Comparison of ENCODE assay signal across 1 cellular context in the genomic region with DNA sequence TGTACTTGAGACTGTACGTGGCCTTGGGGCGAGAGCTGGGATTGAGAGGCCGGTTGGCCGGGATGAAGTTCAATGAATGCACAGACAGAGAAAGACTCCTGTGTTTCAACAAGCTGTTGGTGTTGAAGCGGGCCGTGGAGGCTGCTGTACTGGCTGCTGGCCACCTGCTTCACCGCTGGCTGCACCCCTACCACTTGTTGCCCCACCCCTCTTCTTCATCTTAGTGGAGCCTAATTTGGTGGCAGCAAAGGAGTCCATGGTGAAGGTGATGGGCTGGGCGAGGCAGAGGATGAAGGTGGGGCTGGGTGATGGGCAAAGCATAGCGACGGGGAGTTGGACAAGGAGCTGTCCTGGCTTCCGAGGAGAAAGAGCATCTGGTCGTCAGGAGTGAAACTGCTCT.
TF ChIP-seq lines count a peak whose summit lies in the region.

No MANE protein-coding gene starts in this region.

TF ChIP-seq in GM23338, 12 proteins besides CTCF, POLR2A, EP300 and RAD21:
- TF ChIP-seq, protein P1, sequence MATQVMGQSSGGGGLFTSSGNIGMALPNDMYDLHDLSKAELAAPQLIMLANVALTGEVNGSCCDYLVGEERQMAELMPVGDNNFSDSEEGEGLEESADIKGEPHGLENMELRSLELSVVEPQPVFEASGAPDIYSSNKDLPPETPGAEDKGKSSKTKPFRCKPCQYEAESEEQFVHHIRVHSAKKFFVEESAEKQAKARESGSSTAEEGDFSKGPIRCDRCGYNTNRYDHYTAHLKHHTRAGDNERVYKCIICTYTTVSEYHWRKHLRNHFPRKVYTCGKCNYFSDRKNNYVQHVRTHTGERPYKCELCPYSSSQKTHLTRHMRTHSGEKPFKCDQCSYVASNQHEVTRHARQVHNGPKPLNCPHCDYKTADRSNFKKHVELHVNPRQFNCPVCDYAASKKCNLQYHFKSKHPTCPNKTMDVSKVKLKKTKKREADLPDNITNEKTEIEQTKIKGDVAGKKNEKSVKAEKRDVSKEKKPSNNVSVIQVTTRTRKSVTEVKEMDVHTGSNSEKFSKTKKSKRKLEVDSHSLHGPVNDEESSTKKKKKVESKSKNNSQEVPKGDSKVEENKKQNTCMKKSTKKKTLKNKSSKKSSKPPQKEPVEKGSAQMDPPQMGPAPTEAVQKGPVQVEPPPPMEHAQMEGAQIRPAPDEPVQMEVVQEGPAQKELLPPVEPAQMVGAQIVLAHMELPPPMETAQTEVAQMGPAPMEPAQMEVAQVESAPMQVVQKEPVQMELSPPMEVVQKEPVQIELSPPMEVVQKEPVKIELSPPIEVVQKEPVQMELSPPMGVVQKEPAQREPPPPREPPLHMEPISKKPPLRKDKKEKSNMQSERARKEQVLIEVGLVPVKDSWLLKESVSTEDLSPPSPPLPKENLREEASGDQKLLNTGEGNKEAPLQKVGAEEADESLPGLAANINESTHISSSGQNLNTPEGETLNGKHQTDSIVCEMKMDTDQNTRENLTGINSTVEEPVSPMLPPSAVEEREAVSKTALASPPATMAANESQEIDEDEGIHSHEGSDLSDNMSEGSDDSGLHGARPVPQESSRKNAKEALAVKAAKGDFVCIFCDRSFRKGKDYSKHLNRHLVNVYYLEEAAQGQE (IDR thresholded peaks at IDR 0.05; ENCODE audit: unreplicated experiment): no peak
- TF ChIP-seq, protein P2, sequence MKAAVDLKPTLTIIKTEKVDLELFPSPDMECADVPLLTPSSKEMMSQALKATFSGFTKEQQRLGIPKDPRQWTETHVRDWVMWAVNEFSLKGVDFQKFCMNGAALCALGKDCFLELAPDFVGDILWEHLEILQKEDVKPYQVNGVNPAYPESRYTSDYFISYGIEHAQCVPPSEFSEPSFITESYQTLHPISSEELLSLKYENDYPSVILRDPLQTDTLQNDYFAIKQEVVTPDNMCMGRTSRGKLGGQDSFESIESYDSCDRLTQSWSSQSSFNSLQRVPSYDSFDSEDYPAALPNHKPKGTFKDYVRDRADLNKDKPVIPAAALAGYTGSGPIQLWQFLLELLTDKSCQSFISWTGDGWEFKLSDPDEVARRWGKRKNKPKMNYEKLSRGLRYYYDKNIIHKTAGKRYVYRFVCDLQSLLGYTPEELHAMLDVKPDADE (IDR thresholded peaks at IDR 0.05): no peak
- TF ChIP-seq EZH2 (IDR thresholded peaks at IDR 0.05; ENCODE audit: low read depth, unreplicated experiment) (no peak), ZNF331 (CRISPR knock-in tag; IDR thresholded peaks at IDR 0.05; ENCODE audit: low read depth) (no peak), JUNB (IDR thresholded peaks at IDR 0.05; ENCODE audit: unreplicated experiment) (no peak), POLR2AphosphoS5 (IDR thresholded peaks at IDR 0.05; ENCODE audit: low read depth) (no peak), NANOG (IDR thresholded peaks at IDR 0.05; ENCODE audit: borderline replicate concordance) (no peak), STAT1 (IDR thresholded peaks at IDR 0.05; ENCODE audit: unreplicated experiment) (no peak), EZH2phosphoT487 (IDR thresholded peaks at IDR 0.05; ENCODE audit: unreplicated experiment) (no peak)
